1 cellular context compared by ENCODE assay signal in the genomic region with DNA sequence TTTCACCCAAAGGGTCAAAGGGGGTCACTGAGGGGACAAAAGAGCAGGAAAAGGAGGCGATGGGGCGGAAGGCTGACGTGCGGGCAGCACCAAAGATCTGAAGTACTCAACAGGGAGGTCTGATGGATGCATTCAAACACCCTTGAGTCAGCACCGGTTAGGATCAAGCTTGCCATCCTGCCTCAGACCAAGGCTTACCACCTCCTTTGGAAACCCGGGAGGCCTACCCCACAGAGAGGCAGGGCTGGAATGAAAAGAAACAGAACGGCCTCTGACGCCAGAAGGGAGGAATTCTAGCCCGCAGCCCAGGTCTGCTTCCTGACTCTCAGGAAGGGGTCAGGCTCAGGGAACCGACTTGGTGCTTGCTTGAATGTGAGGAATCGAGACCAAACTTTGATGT.
TF ChIP-seq lines count a peak whose summit lies in the region.

No MANE protein-coding gene starts in this region.

TF ChIP-seq in GM23338, 12 proteins besides CTCF, POLR2A, EP300 and RAD21:
- TF ChIP-seq, protein P1, sequence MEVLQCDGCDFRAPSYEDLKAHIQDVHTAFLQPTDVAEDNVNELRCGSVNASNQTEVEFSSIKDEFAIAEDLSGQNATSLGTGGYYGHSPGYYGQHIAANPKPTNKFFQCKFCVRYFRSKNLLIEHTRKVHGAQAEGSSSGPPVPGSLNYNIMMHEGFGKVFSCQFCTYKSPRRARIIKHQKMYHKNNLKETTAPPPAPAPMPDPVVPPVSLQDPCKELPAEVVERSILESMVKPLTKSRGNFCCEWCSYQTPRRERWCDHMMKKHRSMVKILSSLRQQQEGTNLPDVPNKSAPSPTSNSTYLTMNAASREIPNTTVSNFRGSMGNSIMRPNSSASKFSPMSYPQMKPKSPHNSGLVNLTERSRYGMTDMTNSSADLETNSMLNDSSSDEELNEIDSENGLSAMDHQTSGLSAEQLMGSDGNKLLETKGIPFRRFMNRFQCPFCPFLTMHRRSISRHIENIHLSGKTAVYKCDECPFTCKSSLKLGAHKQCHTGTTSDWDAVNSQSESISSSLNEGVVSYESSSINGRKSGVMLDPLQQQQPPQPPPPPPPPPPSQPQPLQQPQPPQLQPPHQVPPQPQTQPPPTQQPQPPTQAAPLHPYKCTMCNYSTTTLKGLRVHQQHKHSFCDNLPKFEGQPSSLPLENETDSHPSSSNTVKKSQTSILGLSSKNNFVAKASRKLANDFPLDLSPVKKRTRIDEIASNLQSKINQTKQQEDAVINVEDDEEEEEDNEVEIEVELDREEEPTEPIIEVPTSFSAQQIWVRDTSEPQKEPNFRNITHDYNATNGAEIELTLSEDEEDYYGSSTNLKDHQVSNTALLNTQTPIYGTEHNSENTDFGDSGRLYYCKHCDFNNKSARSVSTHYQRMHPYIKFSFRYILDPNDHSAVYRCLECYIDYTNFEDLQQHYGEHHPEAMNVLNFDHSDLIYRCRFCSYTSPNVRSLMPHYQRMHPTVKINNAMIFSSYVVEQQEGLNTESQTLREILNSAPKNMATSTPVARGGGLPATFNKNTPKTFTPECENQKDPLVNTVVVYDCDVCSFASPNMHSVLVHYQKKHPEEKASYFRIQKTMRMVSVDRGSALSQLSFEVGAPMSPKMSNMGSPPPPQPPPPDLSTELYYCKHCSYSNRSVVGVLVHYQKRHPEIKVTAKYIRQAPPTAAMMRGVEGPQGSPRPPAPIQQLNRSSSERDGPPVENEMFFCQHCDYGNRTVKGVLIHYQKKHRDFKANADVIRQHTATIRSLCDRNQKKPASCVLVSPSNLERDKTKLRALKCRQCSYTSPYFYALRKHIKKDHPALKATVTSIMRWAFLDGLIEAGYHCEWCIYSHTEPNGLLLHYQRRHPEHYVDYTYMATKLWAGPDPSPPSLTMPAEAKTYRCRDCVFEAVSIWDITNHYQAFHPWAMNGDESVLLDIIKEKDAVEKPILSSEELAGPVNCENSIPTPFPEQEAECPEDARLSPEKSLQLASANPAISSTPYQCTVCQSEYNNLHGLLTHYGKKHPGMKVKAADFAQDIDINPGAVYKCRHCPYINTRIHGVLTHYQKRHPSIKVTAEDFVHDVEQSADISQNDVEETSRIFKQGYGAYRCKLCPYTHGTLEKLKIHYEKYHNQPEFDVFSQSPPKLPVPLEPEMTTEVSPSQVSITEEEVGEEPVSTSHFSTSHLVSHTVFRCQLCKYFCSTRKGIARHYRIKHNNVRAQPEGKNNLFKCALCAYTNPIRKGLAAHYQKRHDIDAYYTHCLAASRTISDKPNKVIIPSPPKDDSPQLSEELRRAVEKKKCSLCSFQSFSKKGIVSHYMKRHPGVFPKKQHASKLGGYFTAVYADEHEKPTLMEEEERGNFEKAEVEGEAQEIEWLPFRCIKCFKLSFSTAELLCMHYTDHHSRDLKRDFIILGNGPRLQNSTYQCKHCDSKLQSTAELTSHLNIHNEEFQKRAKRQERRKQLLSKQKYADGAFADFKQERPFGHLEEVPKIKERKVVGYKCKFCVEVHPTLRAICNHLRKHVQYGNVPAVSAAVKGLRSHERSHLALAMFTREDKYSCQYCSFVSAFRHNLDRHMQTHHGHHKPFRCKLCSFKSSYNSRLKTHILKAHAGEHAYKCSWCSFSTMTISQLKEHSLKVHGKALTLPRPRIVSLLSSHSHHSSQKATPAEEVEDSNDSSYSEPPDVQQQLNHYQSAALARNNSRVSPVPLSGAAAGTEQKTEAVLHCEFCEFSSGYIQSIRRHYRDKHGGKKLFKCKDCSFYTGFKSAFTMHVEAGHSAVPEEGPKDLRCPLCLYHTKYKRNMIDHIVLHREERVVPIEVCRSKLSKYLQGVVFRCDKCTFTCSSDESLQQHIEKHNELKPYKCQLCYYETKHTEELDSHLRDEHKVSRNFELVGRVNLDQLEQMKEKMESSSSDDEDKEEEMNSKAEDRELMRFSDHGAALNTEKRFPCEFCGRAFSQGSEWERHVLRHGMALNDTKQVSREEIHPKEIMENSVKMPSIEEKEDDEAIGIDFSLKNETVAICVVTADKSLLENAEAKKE (CRISPR knock-in tag; IDR thresholded peaks at IDR 0.05): no peak; the same call in none of the 2 replicates
- TF ChIP-seq NANOG (IDR thresholded peaks at IDR 0.05; ENCODE audit: borderline replicate concordance): peak; percentile 79
- 0 out of 2 replicates have a peak, but pooled peaks have one; percentile 6 for TF ChIP-seq ZNF114 (CRISPR knock-in tag; IDR thresholded peaks at IDR 0.05)
- TF ChIP-seq CREB1 (CRISPR knock-in tag; IDR thresholded peaks at IDR 0.05; ENCODE audit: low read depth): peak; percentile 45; the same call in 1 of the 2 replicates
TF ChIP-seq in GM23338: peak in this region for 3.
